2 cellular contexts compared by ENCODE assay signal in genomic region chr2:158473719-158474392, GRCh38.
TF ChIP-seq lines count a peak whose summit lies in the region.

No MANE protein-coding gene starts in this region.

TF ChIP-seq in HepG2, 621 proteins besides CTCF, POLR2A, EP300 and RAD21 (continues in another document):
- TF ChIP-seq PRPF4 (IDR thresholded peaks at IDR 0.05; ENCODE audit: low read depth, low read length, poor library complexity, severe bottlenecking) (peak; percentile 77), ZNF850 (CRISPR knock-in tag; conservative IDR thresholded peaks at IDR 0.05) (no peak), CEBPB (IDR thresholded peaks at IDR 0.05; ENCODE audit: borderline replicate concordance, low read depth, low read length) (no peak), MAFK (conservative IDR thresholded peaks at IDR 0.05 in 1 of 2, IDR thresholded peaks at IDR 0.05 in 1 of 2; ENCODE audit: low read length in 2 of 2) (peak; percentile 56 to 81; a peak in 3 of 4 replicates), ZBTB21 (CRISPR knock-in tag; IDR thresholded peaks at IDR 0.05) (no peak), HINFP (CRISPR knock-in tag; IDR thresholded peaks at IDR 0.05; ENCODE audit: low read depth) (no peak), ZNF609 (CRISPR knock-in tag; IDR thresholded peaks at IDR 0.05; ENCODE audit: borderline replicate concordance) (no peak), SNAPC4 (CRISPR knock-in tag; IDR thresholded peaks at IDR 0.05) (no peak), ZNF350 (CRISPR knock-in tag; IDR thresholded peaks at IDR 0.05; ENCODE audit: borderline replicate concordance, low read depth) (no peak), ZNF337 (CRISPR knock-in tag; IDR thresholded peaks at IDR 0.05; ENCODE audit: borderline replicate concordance, low read depth) (no peak), IRF9 (CRISPR knock-in tag; IDR thresholded peaks at IDR 0.05; ENCODE audit: borderline replicate concordance) (no peak), KMT2B (CRISPR knock-in tag; IDR thresholded peaks at IDR 0.05) (no peak), ZNF34 (CRISPR knock-in tag; IDR thresholded peaks at IDR 0.05; ENCODE audit: borderline replicate concordance) (no peak), ZNF232 (CRISPR knock-in tag; IDR thresholded peaks at IDR 0.05; ENCODE audit: borderline replicate concordance) (no peak)

TF ChIP-seq in H1, 55 proteins besides CTCF, POLR2A, EP300 and RAD21:
- TF ChIP-seq MAFK (IDR thresholded peaks at IDR 0.05; ENCODE audit: low read depth, low read length) = no peak
- no peak for TF ChIP-seq ATF2 (IDR thresholded peaks at IDR 0.05; ENCODE audit: low read length)
- TF ChIP-seq BRCA1 (IDR thresholded peaks at IDR 0.05; ENCODE audit: low read depth, low read length) = no peak
- no peak for TF ChIP-seq SIRT6 (IDR thresholded peaks at IDR 0.05; ENCODE audit: low read length)
- TF ChIP-seq CTBP2 (IDR thresholded peaks at IDR 0.05; ENCODE audit: borderline replicate concordance, insufficient read depth, insufficient read length, low read length) = no peak
- no peak for TF ChIP-seq NANOG (IDR thresholded peaks at IDR 0.05; ENCODE audit: insufficient read depth, low read depth, low read length, poor library complexity, severe bottlenecking)
- no peak for TF ChIP-seq CHD1 (IDR thresholded peaks at IDR 0.05; ENCODE audit: low read depth, low read length)
- TF ChIP-seq POU5F1 (IDR thresholded peaks at IDR 0.05; ENCODE audit: low read depth, low read length) = no peak
- TF ChIP-seq JUND (IDR thresholded peaks at IDR 0.05; ENCODE audit: low read length) = no peak
- TF ChIP-seq SAP30 (IDR thresholded peaks at IDR 0.05; ENCODE audit: insufficient read depth, insufficient replicate concordance, low read length) = no peak
- no peak for TF ChIP-seq ATF3 (IDR thresholded peaks at IDR 0.05; ENCODE audit: insufficient read depth, low read depth, low read length)
- TF ChIP-seq RNF2 (IDR thresholded peaks at IDR 0.05; ENCODE audit: borderline replicate concordance, low read depth, low read length, missing control alignments, poor library complexity, severe bottlenecking) = no peak
- no peak for TF ChIP-seq TCF12 (IDR thresholded peaks at IDR 0.05; ENCODE audit: low read depth, low read length)
- TF ChIP-seq TAF1 (IDR thresholded peaks at IDR 0.05; ENCODE audit: low read depth, low read length) = no peak
- no peak for TF ChIP-seq CHD2 (IDR thresholded peaks at IDR 0.05; ENCODE audit: low read length)
- TF ChIP-seq RXRA (IDR thresholded peaks at IDR 0.05; ENCODE audit: insufficient read depth, low read depth, low read length) = no peak
- no peak for TF ChIP-seq SIX5 (IDR thresholded peaks at IDR 0.05; ENCODE audit: low read depth, low read length)
- TF ChIP-seq BCL11A (IDR thresholded peaks at IDR 0.05; ENCODE audit: low read depth in 2 of 2, low read length in 2 of 2) = no peak
- TF ChIP-seq CEBPB (IDR thresholded peaks at IDR 0.05; ENCODE audit: low read depth, low read length) = no peak
